In the genomic region with DNA sequence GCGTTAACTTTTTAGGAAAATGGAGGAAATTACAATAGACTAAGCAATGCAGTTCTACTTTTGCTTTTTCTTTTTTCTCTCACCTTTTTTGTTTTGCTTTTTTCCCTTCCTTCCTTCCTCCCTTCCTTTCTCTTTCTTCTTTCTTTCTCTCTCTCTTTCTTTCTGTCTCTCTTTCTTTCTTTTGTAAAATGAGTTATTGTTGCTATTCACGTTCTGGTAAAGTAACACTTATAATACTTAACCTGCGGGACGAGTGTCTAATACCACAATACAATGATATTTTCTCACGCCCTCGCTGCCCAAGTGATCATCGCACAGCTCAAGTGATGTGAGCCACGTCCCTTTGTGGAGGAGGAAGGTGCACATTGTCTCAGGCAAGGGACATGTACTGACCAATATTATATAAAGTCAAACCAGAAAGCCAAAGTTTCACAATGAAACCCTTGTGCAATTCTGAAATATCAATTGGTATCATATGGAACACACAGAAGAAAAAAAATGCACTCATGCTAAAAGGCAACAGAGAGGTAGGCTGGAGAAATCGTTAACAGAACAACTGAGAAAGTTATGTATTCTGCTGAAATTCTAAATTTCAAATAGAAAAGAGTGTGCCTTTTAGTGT, we compare ENCODE assay signal across 7 cellular contexts. TPM values are rescaled to one million over a fixed set of nuclear protein-coding genes. Genes with fewer than 3 reads are reported as not detected.
DNase-seq lines count a peak whose midpoint lies in the region; ATAC-seq and TF ChIP-seq lines count a peak whose summit lies in the region.

No MANE protein-coding gene starts in this region.

- peaks cover 35% of the 10 kb centered on the region for H3K27me3 Mint-ChIP-seq in WTC11 (ENCODE audit: low read depth)
- H3K27me3 Mint-ChIP-seq in glutamatergic neuron (ENCODE audit: unreplicated experiment): peaks cover 5% of the 10 kb centered on the region

- peak overlapping the region; percentile 71 for H3K9ac ChIP-seq in skeletal muscle satellite cell (ENCODE audit: low read depth, low read length)

- no peak for ATAC-seq in WTC11
- no peak for ATAC-seq in GM19452 (IDR thresholded peaks at IDR 0.05; ENCODE audit: unreplicated experiment)

- CTCF ChIA-PET in WTC11 (lab: Charles Lee): interaction anchor here (1.0 kb wide), 1 partner anchor 67 kb away, joined by 5 read pairs; no protein-coding TSS in a partner anchor

- H3K4me1 ChIP-seq in skeletal muscle satellite cell (ENCODE audit: control insufficient read depth, insufficient read depth, low read length): peaks cover 11% of the 10 kb centered on the region

- H3K27me3 ChIP-seq in skeletal muscle satellite cell (ENCODE audit: control insufficient read depth, insufficient read depth, low read length): peaks cover 16% of the 10 kb centered on the region

- H3K4me3 ChIP-seq in GM12875 (ENCODE audit: low read depth, low read length) (peak overlapping the region; percentile 74), skeletal muscle satellite cell (ENCODE audit: low read length) (peak overlapping the region; percentile 79)

- H3K4me1 Mint-ChIP-seq in WTC11 (peaks cover 17% of the 10 kb centered on the region), glutamatergic neuron (ENCODE audit: low read depth, unreplicated experiment) (peaks cover 11% of the 10 kb centered on the region)

- H3K27ac Mint-ChIP-seq in WTC11: no peak overlapping the region
- H3K27ac Mint-ChIP-seq in glutamatergic neuron (ENCODE audit: unreplicated experiment): no peak overlapping the region

- H3K4me2 ChIP-seq in skeletal muscle satellite cell (ENCODE audit: low read length): peak overlapping the region; percentile 96

- TF ChIP-seq CTCF in GM12875 (IDR thresholded peaks at IDR 0.05; ENCODE audit: borderline replicate concordance, insufficient read depth, low read depth, low read length) (no peak), WTC11 (IDR thresholded peaks at IDR 0.05) (no peak), glutamatergic neuron (IDR thresholded peaks at IDR 0.05; ENCODE audit: partially characterized antibody, unreplicated experiment) (no peak)

- no peaks in the 10 kb centered on the region for H3K9me3 ChIP-seq in skeletal muscle satellite cell (replicated peaks; ENCODE audit: low read length)

- POLR2A ChIA-PET in WTC11 (lab: Charles Lee): no interaction called here

- H3K36me3 Mint-ChIP-seq in WTC11: no peaks in the 10 kb centered on the region
- no peaks in the 10 kb centered on the region for H3K36me3 Mint-ChIP-seq in glutamatergic neuron (ENCODE audit: unreplicated experiment)

- no peak for DNase-seq in WTC11 (ENCODE audit: low spot score)
- DNase-seq in glutamatergic neuron: no peak
- DNase-seq in hepatic stellate cell (ENCODE audit: low spot score): no peak
- no peak for DNase-seq in NCI-H2227 (lab: John Stamatoyannopoulos, UW; ENCODE audit: unreplicated experiment)

- H3K4me3 Mint-ChIP-seq in WTC11 (peak overlapping the region; percentile 71), glutamatergic neuron (ENCODE audit: unreplicated experiment) (peak overlapping the region; percentile 82)

- H3K9me3 Mint-ChIP-seq in WTC11 (no peaks in the 10 kb centered on the region), glutamatergic neuron (ENCODE audit: unreplicated experiment) (peaks cover 4% of the 10 kb centered on the region)

- no peaks in the 10 kb centered on the region for H3K36me3 ChIP-seq in skeletal muscle satellite cell (ENCODE audit: insufficient read depth, low read length)

TF ChIP-seq in WTC11, 78 proteins besides CTCF, POLR2A, EP300 and RAD21 (continues in another document):
- TF ChIP-seq, protein P1, sequence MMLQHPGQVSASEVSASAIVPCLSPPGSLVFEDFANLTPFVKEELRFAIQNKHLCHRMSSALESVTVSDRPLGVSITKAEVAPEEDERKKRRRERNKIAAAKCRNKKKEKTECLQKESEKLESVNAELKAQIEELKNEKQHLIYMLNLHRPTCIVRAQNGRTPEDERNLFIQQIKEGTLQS (CRISPR knock-in tag; conservative IDR thresholded peaks at IDR 0.05): no peak
- TF ChIP-seq PRRX2 (CRISPR knock-in tag; IDR thresholded peaks at IDR 0.05): no peak
- TF ChIP-seq, protein P2, sequence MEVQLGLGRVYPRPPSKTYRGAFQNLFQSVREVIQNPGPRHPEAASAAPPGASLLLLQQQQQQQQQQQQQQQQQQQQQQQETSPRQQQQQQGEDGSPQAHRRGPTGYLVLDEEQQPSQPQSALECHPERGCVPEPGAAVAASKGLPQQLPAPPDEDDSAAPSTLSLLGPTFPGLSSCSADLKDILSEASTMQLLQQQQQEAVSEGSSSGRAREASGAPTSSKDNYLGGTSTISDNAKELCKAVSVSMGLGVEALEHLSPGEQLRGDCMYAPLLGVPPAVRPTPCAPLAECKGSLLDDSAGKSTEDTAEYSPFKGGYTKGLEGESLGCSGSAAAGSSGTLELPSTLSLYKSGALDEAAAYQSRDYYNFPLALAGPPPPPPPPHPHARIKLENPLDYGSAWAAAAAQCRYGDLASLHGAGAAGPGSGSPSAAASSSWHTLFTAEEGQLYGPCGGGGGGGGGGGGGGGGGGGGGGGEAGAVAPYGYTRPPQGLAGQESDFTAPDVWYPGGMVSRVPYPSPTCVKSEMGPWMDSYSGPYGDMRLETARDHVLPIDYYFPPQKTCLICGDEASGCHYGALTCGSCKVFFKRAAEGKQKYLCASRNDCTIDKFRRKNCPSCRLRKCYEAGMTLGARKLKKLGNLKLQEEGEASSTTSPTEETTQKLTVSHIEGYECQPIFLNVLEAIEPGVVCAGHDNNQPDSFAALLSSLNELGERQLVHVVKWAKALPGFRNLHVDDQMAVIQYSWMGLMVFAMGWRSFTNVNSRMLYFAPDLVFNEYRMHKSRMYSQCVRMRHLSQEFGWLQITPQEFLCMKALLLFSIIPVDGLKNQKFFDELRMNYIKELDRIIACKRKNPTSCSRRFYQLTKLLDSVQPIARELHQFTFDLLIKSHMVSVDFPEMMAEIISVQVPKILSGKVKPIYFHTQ (CRISPR knock-in tag; IDR thresholded peaks at IDR 0.05): no peak
- TF ChIP-seq, protein P3, sequence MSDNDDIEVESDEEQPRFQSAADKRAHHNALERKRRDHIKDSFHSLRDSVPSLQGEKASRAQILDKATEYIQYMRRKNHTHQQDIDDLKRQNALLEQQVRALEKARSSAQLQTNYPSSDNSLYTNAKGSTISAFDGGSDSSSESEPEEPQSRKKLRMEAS (CRISPR knock-in tag; IDR thresholded peaks at IDR 0.05): no peak
- TF ChIP-seq KAT7 (CRISPR knock-in tag; IDR thresholded peaks at IDR 0.05; ENCODE audit: borderline replicate concordance): no peak
- TF ChIP-seq, protein P4, sequence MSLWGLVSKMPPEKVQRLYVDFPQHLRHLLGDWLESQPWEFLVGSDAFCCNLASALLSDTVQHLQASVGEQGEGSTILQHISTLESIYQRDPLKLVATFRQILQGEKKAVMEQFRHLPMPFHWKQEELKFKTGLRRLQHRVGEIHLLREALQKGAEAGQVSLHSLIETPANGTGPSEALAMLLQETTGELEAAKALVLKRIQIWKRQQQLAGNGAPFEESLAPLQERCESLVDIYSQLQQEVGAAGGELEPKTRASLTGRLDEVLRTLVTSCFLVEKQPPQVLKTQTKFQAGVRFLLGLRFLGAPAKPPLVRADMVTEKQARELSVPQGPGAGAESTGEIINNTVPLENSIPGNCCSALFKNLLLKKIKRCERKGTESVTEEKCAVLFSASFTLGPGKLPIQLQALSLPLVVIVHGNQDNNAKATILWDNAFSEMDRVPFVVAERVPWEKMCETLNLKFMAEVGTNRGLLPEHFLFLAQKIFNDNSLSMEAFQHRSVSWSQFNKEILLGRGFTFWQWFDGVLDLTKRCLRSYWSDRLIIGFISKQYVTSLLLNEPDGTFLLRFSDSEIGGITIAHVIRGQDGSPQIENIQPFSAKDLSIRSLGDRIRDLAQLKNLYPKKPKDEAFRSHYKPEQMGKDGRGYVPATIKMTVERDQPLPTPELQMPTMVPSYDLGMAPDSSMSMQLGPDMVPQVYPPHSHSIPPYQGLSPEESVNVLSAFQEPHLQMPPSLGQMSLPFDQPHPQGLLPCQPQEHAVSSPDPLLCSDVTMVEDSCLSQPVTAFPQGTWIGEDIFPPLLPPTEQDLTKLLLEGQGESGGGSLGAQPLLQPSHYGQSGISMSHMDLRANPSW (CRISPR knock-in tag; conservative IDR thresholded peaks at IDR 0.05; ENCODE audit: low read depth): no peak
- TF ChIP-seq CREB1 (CRISPR knock-in tag; IDR thresholded peaks at IDR 0.05): no peak
- TF ChIP-seq, protein P5, sequence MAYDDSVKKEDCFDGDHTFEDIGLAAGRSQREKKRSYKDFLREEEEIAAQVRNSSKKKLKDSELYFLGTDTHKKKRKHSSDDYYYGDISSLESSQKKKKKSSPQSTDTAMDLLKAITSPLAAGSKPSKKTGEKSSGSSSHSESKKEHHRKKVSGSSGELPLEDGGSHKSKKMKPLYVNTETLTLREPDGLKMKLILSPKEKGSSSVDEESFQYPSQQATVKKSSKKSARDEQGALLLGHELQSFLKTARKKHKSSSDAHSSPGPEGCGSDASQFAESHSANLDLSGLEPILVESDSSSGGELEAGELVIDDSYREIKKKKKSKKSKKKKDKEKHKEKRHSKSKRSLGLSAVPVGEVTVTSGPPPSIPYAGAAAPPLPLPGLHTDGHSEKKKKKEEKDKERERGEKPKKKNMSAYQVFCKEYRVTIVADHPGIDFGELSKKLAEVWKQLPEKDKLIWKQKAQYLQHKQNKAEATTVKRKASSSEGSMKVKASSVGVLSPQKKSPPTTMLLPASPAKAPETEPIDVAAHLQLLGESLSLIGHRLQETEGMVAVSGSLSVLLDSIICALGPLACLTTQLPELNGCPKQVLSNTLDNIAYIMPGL (CRISPR knock-in tag; IDR thresholded peaks at IDR 0.05): no peak
- TF ChIP-seq, protein P6, sequence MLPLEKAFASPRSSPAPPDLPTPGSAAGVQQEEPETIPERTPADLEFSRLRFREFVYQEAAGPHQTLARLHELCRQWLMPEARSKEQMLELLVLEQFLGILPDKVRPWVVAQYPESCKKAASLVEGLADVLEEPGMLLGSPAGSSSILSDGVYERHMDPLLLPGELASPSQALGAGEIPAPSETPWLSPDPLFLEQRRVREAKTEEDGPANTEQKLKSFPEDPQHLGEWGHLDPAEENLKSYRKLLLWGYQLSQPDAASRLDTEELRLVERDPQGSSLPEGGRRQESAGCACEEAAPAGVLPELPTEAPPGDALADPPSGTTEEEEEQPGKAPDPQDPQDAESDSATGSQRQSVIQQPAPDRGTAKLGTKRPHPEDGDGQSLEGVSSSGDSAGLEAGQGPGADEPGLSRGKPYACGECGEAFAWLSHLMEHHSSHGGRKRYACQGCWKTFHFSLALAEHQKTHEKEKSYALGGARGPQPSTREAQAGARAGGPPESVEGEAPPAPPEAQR (CRISPR knock-in tag; IDR thresholded peaks at IDR 0.05): no peak

RNA-seq across cellular contexts. Expression of a gene that starts 1.7 kb away (rescaled TPM):
- 4.8 to 6.6 TPM (median 6.4 TPM) in 3 replicates for total RNA-seq in WTC11 (2021)
- total RNA-seq in glutamatergic neuron (ENCODE audit: unreplicated experiment): 4.6 TPM
- 0.51 and 4.2 TPM in 2 replicates for total RNA-seq in skeletal muscle satellite cell (2012; rRNA removed)

RNA-seq across cellular contexts. Expression of a gene that starts 33.5 kb away (rescaled TPM):
- total RNA-seq in WTC11 (2021) (34.7 to 39.2 TPM (median 37.2 TPM) in 3 replicates), glutamatergic neuron (ENCODE audit: unreplicated experiment) (26.1 TPM)
- total RNA-seq in skeletal muscle satellite cell (2012; rRNA removed): 39.0 and 46.3 TPM in 2 replicates
